26 cellular contexts compared by ENCODE assay signal in genomic region chr13:105220886-105221285, GRCh38.
DNase-seq lines count a peak whose midpoint lies in the region; ATAC-seq, FAIRE-seq and TF ChIP-seq lines count a peak whose summit lies in the region.
"Had no signal": no experiment of that assay in that cellular context is flagged by ENCODE, and none has a peak within 500 bp of the region (broad histone marks: within the 10 kb centered on the region; RNA-seq: fewer than 3 reads in every experiment).

No MANE protein-coding gene starts in this region.

- H3K36me3 Mint-ChIP-seq in astrocyte (ENCODE audit: low read depth, unreplicated experiment): no peaks in the 10 kb centered on the region
- H3K36me3 Mint-ChIP-seq in activated naive CD4-positive, alpha-beta T cell treated with anti-CD3 and anti-CD28 coated beads, Interleukin-2, amount 10 ng/mL, durations not matched to agents 7 days and 5 days: no peaks in the 10 kb centered on the region
- H3K36me3 Mint-ChIP-seq: CD4-positive, CD25-positive, alpha-beta regulatory T cell had no signal

- H3K9ac ChIP-seq in astrocyte (ENCODE audit: low read length): no peak overlapping the region
- H3K9ac ChIP-seq: BLaER1 had no signal

- TF ChIP-seq CTCF in astrocyte (IDR thresholded peaks at IDR 0.05; ENCODE audit: insufficient read depth, low read depth, low read length): no peak

- H3K27me3 Mint-ChIP-seq in astrocyte (ENCODE audit: low read depth, unreplicated experiment): no peaks in the 10 kb centered on the region
- H3K27me3 Mint-ChIP-seq in activated naive CD4-positive, alpha-beta T cell treated with anti-CD3 and anti-CD28 coated beads, Interleukin-2, amount 10 ng/mL, durations not matched to agents 7 days and 5 days: no peaks in the 10 kb centered on the region
- H3K27me3 Mint-ChIP-seq: CD4-positive, CD25-positive, alpha-beta regulatory T cell had no signal

- H3K27me3 ChIP-seq in astrocyte (ENCODE audit: insufficient read depth, low read length): no peaks in the 10 kb centered on the region
- H3K27me3 ChIP-seq: BLaER1, SJSA1 had no signal

- CTCF ChIA-PET in activated naive CD4-positive, alpha-beta T cell treated with anti-CD3 and anti-CD28 coated beads, Interleukin-2, amount 10 ng/mL, durations not matched to agents 7 days and 5 days (lab: Charles Lee): no interaction called here

- H3K79me2 ChIP-seq in astrocyte (ENCODE audit: insufficient read depth, low read length): no peaks in the 10 kb centered on the region

- no peak overlapping the region for H3K4me3 ChIP-seq in astrocyte (ENCODE audit: insufficient read depth, low read depth, low read length)
- H3K4me3 ChIP-seq: BLaER1, GM23338, PC-9, SJSA1 had no signal

- DNase-seq in EH (ENCODE audit: low read depth) (peak; percentile 4), M059J (ENCODE audit: low read depth) (peak; percentile 28), astrocyte (ENCODE audit: low read depth) (peak; percentile 57), fibroblast of peridontal ligament (ENCODE audit: extremely low read depth) (peak; percentile 11)
- no peak for DNase-seq in activated naive CD4-positive, alpha-beta T cell treated with anti-CD3 and anti-CD28 coated beads, Interleukin-2, amount 10 ng/mL, durations not matched to agents 7 days and 5 days
- DNase-seq: 8988T; CD4-positive, CD25-positive, alpha-beta regulatory T cell; DMS153; H9; NCI-H1092 treated with DMSO at 0.1 percent for 48 hours; NCI-H1436; NCI-H187 treated with DMSO at 0.1 percent for 48 hours; NCI-H446; NCI-H524 treated with DMSO at 0.1 percent for 48 hours; NCI-H774; NK-92 treated with Interleukin-12 subunit alpha and Interleukin-12 subunit beta, amount 100 ng/mL, for 24 hours; PC-9 had no signal

- no peak overlapping the region for H3K27ac Mint-ChIP-seq in astrocyte (ENCODE audit: unreplicated experiment)
- no peak overlapping the region for H3K27ac Mint-ChIP-seq in activated naive CD4-positive, alpha-beta T cell treated with anti-CD3 and anti-CD28 coated beads, Interleukin-2, amount 10 ng/mL, durations not matched to agents 7 days and 5 days
- H3K27ac Mint-ChIP-seq: CD4-positive, CD25-positive, alpha-beta regulatory T cell; GM23338; H9 had no signal

- H3K9me3 Mint-ChIP-seq in astrocyte (ENCODE audit: unreplicated experiment): no peaks in the 10 kb centered on the region
- H3K9me3 Mint-ChIP-seq in activated naive CD4-positive, alpha-beta T cell treated with anti-CD3 and anti-CD28 coated beads, Interleukin-2, amount 10 ng/mL, durations not matched to agents 7 days and 5 days: no peaks in the 10 kb centered on the region

- peaks cover 9% of the 10 kb centered on the region for H3K4me1 Mint-ChIP-seq in astrocyte (ENCODE audit: low read depth, unreplicated experiment)
- no peaks in the 10 kb centered on the region for H3K4me1 Mint-ChIP-seq in activated naive CD4-positive, alpha-beta T cell treated with anti-CD3 and anti-CD28 coated beads, Interleukin-2, amount 10 ng/mL, durations not matched to agents 7 days and 5 days
- H3K4me1 Mint-ChIP-seq: CD4-positive, CD25-positive, alpha-beta regulatory T cell; GM23338; H9 had no signal

- peak overlapping the region; percentile 11 for H3K4me2 ChIP-seq in astrocyte (ENCODE audit: low read length)
- H3K4me2 ChIP-seq: BLaER1, GM23338, PC-9 had no signal

- peaks cover 10% of the 10 kb centered on the region for H3K4me1 ChIP-seq in astrocyte (ENCODE audit: insufficient read depth, low read length)
- H3K4me1 ChIP-seq: BLaER1, SJSA1 had no signal

- no peak for ATAC-seq in HG03457 (IDR thresholded peaks at IDR 0.05; ENCODE audit: unreplicated experiment)
- no peak for ATAC-seq in HG02571 (IDR thresholded peaks at IDR 0.05; ENCODE audit: unreplicated experiment)
- no peak for ATAC-seq in GM21825 (IDR thresholded peaks at IDR 0.05; ENCODE audit: unreplicated experiment)
- ATAC-seq: GM23338, Right ventricle myocardium inferior had no signal

- H3K27ac ChIP-seq in astrocyte (ENCODE audit: low read depth, low read length): no peak overlapping the region
- H3K27ac ChIP-seq: BLaER1, HL-60, PC-9, SJSA1 had no signal

- H2AFZ ChIP-seq in astrocyte (ENCODE audit: low read depth, low read length): no peak overlapping the region
- H2AFZ ChIP-seq: GM23338, PC-9 had no signal

- no peak overlapping the region for H3K4me3 Mint-ChIP-seq in astrocyte (ENCODE audit: unreplicated experiment)
- no peak overlapping the region for H3K4me3 Mint-ChIP-seq in activated naive CD4-positive, alpha-beta T cell treated with anti-CD3 and anti-CD28 coated beads, Interleukin-2, amount 10 ng/mL, durations not matched to agents 7 days and 5 days
- H3K4me3 Mint-ChIP-seq: CD4-positive, CD25-positive, alpha-beta regulatory T cell; GM23338; H9 had no signal

- H3K36me3 ChIP-seq in astrocyte (ENCODE audit: insufficient read depth, low read length): no peaks in the 10 kb centered on the region
- H3K36me3 ChIP-seq: BLaER1, SJSA1 had no signal

- no peaks in the 10 kb centered on the region for H4K20me1 ChIP-seq in astrocyte (ENCODE audit: insufficient read depth, low read length)
- H4K20me1 ChIP-seq: BLaER1 had no signal

- FAIRE-seq in astrocyte (lab: Jason Lieb, UNC): no peak
- FAIRE-seq: G401.6 had no signal

- H3K9me3 ChIP-seq in astrocyte (ENCODE audit: insufficient read depth, low read depth, low read length): no peaks in the 10 kb centered on the region
- H3K9me3 ChIP-seq: BLaER1, SJSA1 had no signal
